1 cellular context compared by ENCODE assay signal in the genomic region with DNA sequence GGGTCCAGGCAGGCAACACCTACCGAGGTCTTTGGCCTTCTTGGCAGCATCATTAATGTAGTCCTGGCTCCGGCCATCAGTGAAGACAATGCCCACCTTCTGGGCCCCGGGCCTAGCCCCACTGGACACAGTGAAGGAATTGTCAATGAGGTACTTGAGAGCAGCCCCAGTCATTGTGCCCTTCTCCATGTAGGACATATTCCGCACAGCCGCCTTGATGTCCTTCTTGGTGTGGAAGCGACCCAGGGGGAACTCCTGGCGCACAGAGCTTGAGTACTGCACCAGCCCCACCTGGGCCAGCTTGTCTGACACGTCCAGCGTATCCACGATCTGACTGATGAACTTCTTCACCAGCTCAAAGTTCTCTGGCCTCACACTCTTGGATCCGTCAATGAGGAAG.
TF ChIP-seq lines count a peak whose summit lies in the region.

No MANE protein-coding gene starts in this region.

TF ChIP-seq in H1, 55 proteins besides CTCF, POLR2A, EP300 and RAD21:
- TF ChIP-seq EZH2 (IDR thresholded peaks at IDR 0.05; ENCODE audit: low read depth, low read length, severe bottlenecking): no peak
- TF ChIP-seq KDM1A (IDR thresholded peaks at IDR 0.05; ENCODE audit: borderline replicate concordance, low read length): no peak
- TF ChIP-seq CBX8 (IDR thresholded peaks at IDR 0.05; ENCODE audit: borderline replicate concordance, low read depth, low read length): no peak
- no peak for TF ChIP-seq HDAC6 (IDR thresholded peaks at IDR 0.05; ENCODE audit: low read depth, low read length)
- TF ChIP-seq BRCA1 (IDR thresholded peaks at IDR 0.05; ENCODE audit: low read depth, low read length): no peak
- TF ChIP-seq CBX5 (IDR thresholded peaks at IDR 0.05; ENCODE audit: low read depth, low read length): no peak
- no peak for TF ChIP-seq CREB1 (IDR thresholded peaks at IDR 0.05)
- TF ChIP-seq SP2 (IDR thresholded peaks at IDR 0.05; ENCODE audit: low read length): no peak
- TF ChIP-seq POU5F1 (IDR thresholded peaks at IDR 0.05; ENCODE audit: low read depth, low read length): no peak
- TF ChIP-seq KDM4A (IDR thresholded peaks at IDR 0.05; ENCODE audit: low read depth, low read length, severe bottlenecking): no peak
- no peak for TF ChIP-seq RXRA (IDR thresholded peaks at IDR 0.05; ENCODE audit: insufficient read depth, low read depth, low read length)
- TF ChIP-seq NRF1 (IDR thresholded peaks at IDR 0.05; ENCODE audit: low read depth, low read length): no peak
